23 cellular contexts compared by ENCODE assay signal in genomic region chr11:112732031-112732430, GRCh38.
"Had no signal": no experiment of that assay in that cellular context is flagged by ENCODE, and none has a peak within 500 bp of the region (broad histone marks: within the 10 kb centered on the region; RNA-seq: fewer than 3 reads in every experiment).

No MANE protein-coding gene starts in this region.

- H3K27ac Mint-ChIP-seq: dendritic cell treated with granulocyte-macrophage colony-stimulating factor and Interleukin-4, amounts not matched to agents 40 ng/mL and 50 ng/mL, for 4 days; effector memory CD8-positive, alpha-beta T cell; endodermal cell had no signal

- H3K4me1 ChIP-seq: colonic mucosa, esophagus muscularis mucosa, esophagus squamous epithelium, foreskin keratinocyte, gastrocnemius medialis, gastroesophageal sphincter, heart left ventricle, heart right ventricle had no signal

- ATAC-seq: effector memory CD8-positive, alpha-beta T cell; esophagus mucosa; foreskin keratinocyte; gastrocnemius medialis; gastroesophageal sphincter; heart left ventricle; heart right ventricle had no signal

- H3K27ac ChIP-seq: colonic mucosa, epithelial cell of prostate, esophagus muscularis mucosa, esophagus squamous epithelium, foreskin keratinocyte, gastrocnemius medialis, gastroesophageal sphincter, heart left ventricle, heart right ventricle had no signal

- H3K36me3 ChIP-seq: colonic mucosa, esophagus muscularis mucosa, esophagus squamous epithelium, gastrocnemius medialis, gastroesophageal sphincter, heart left ventricle, heart right ventricle had no signal

- H3K9me3 ChIP-seq: colonic mucosa, esophagus muscularis mucosa, esophagus squamous epithelium, gastrocnemius medialis, gastroesophageal sphincter, heart left ventricle, heart right ventricle had no signal

- H3K4me1 Mint-ChIP-seq: endodermal cell had no signal

- DNase-seq: colonic mucosa; cortex of kidney; dermis blood vessel endothelial cell; dorsolateral prefrontal cortex; effector CD4-positive, alpha-beta T cell; effector CD8-positive, alpha-beta T cell; effector memory CD4-positive, alpha-beta T cell; effector memory CD8-positive, alpha-beta T cell; erythroblast; esophagus squamous epithelium; foreskin fibroblast; foreskin keratinocyte; foreskin melanocyte; gastrocnemius medialis; glutamatergic neuron; heart left ventricle; heart right ventricle had no signal

- H3K4me3 Mint-ChIP-seq: dendritic cell treated with granulocyte-macrophage colony-stimulating factor and Interleukin-4, amounts not matched to agents 40 ng/mL and 50 ng/mL, for 4 days; effector memory CD8-positive, alpha-beta T cell; endodermal cell had no signal

- H3K4me3 ChIP-seq: colonic mucosa, dorsolateral prefrontal cortex, esophagus muscularis mucosa, esophagus squamous epithelium, gastrocnemius medialis, gastroesophageal sphincter, heart left ventricle, heart right ventricle had no signal

- H3K27me3 ChIP-seq: colonic mucosa, dorsolateral prefrontal cortex, foreskin keratinocyte, gastrocnemius medialis, gastroesophageal sphincter, heart right ventricle had no signal

- H3K9me3 Mint-ChIP-seq: dendritic cell treated with granulocyte-macrophage colony-stimulating factor and Interleukin-4, amounts not matched to agents 40 ng/mL and 50 ng/mL, for 4 days; effector memory CD8-positive, alpha-beta T cell; endodermal cell had no signal
